ENCODE assay signal across 11 cellular contexts in the genomic region with DNA sequence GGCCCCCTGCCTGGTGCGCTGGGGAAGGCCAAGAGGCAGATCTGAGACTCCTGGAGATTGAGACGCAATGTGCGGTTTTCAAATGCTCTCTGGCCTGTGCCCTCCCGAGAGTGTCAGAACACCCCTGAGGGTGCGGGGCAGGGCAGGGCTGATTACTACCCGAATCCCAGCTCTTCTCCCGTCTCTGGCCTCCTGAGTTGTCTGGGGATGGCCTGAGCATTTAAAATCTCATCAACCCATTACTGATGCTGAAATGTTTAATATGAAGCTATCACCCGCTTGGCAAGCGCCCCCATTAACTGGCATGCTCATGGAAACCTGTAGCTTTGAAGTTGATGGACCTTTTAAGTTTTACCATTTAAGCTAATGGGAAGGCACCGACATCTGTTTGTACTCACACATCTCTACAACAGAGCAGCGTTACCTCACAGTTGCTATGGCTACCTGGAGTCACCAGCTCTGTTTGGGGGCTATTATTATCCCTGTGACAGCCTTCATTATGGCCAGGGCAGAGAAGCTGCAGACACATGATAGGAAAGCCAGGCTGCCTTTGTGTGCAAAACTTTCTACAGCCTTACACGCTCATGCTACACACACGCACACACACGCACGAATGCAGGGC. TPM values are rescaled to one million over a fixed set of nuclear protein-coding genes. Genes with fewer than 3 reads are reported as not detected.
A peak's percentile ranks its signal among the peaks of the same experiment; 100 is the strongest.
DNase-seq lines count a peak whose midpoint lies in the region; ATAC-seq and TF ChIP-seq lines count a peak whose summit lies in the region.
"Had no signal": no experiment of that assay in that cellular context is flagged by ENCODE, and none has a peak within 500 bp of the region (broad histone marks: within the 10 kb centered on the region; RNA-seq: fewer than 3 reads in every experiment).

No MANE protein-coding gene starts in this region.

- CTCF ChIA-PET in activated CD4-positive, alpha-beta memory T cell treated with anti-CD3 and anti-CD28 coated beads for 36 hours (lab: Charles Lee) = interaction anchor here (0.9 to 1.9 kb wide), 8 partner anchors 10 to 445 kb away, joined by 3 to 10 read pairs (median 4); a partner anchor contains a TSS

- TF ChIP-seq EP300 in esophagus muscularis mucosa (IDR thresholded peaks at IDR 0.05) = no peak

- no peaks in the 10 kb centered on the region for H4K20me1 ChIP-seq in osteoblast (ENCODE audit: insufficient read depth, low read length)

- H3K79me2 ChIP-seq in osteoblast (ENCODE audit: insufficient read depth, low read length) = no peaks in the 10 kb centered on the region

- intact Hi-C loops in esophagus muscularis mucosa (cut with DNase I) = loop anchor here (5.0 to 10.0 kb wide), 3 partner anchors 33 to 444 kb away; no protein-coding TSS in a partner anchor
- intact Hi-C loops in activated CD4-positive, alpha-beta memory T cell treated with anti-CD3 and anti-CD28 coated beads for 36 hours (cut with micrococcal nuclease) = loop anchor here (5.0 kb wide), 1 partner anchor 447 kb away; no protein-coding TSS in a partner anchor

- no peak overlapping the region for H3K4me2 ChIP-seq in osteoblast (ENCODE audit: insufficient read depth, low read length)

- no peak overlapping the region for H3K27ac Mint-ChIP-seq in activated CD4-positive, alpha-beta memory T cell treated with anti-CD3 and anti-CD28 coated beads for 36 hours
- H3K27ac Mint-ChIP-seq: activated T-helper 1 cell treated with anti-CD3 and anti-CD28 coated beads, Interleukin-12 subunit alpha, Interleukin-12 subunit beta, Interleukin-2, Interleukin-4 antibody, amounts not matched to agents 30 ng/mL and 10 ng/mL and 1 ng/mL, durations not matched to agents 14 hours and 24 hours and 36 hours had no signal

- no peaks in the 10 kb centered on the region for H3K36me3 Mint-ChIP-seq in activated CD4-positive, alpha-beta memory T cell treated with anti-CD3 and anti-CD28 coated beads for 36 hours

- TF ChIP-seq CTCF in esophagus muscularis mucosa (IDR thresholded peaks at IDR 0.05) (no peak), osteoblast (IDR thresholded peaks at IDR 0.05; ENCODE audit: extremely low read depth, low read depth, low read length) (no peak)

- H3K27ac ChIP-seq in esophagus muscularis mucosa (replicated peaks in 1 of 4) (peak overlapping the region; percentile 76 to 87 (median 80)), osteoblast (ENCODE audit: low read depth, low read length) (peak overlapping the region; percentile 26)

- TF ChIP-seq POLR2A in esophagus muscularis mucosa (IDR thresholded peaks at IDR 0.05; ENCODE audit: low read depth) = no peak

- H3K27me3 ChIP-seq in esophagus muscularis mucosa (no peaks in the 10 kb centered on the region), osteoblast (ENCODE audit: insufficient read depth, low read length) (no peaks in the 10 kb centered on the region)

- no peaks in the 10 kb centered on the region for H3K9me3 ChIP-seq in esophagus muscularis mucosa
- no peaks in the 10 kb centered on the region for H3K9me3 ChIP-seq in osteoblast (ENCODE audit: low read depth, low read length)

- H3K36me3 ChIP-seq in esophagus muscularis mucosa = no peaks in the 10 kb centered on the region
- no peaks in the 10 kb centered on the region for H3K36me3 ChIP-seq in osteoblast (ENCODE audit: insufficient read depth, low read length)

- DNase-seq in ELF-1 (ENCODE audit: low read depth, low spot score) (peak; percentile 19), NCI-H1694 (lab: John Stamatoyannopoulos, UW) (peak; percentile 70), esophagus muscularis mucosa (ENCODE audit: extremely low spot score) (no peak), osteoblast (ENCODE audit: insufficient read length, low spot score, missing footprints) (no peak), HuH-7 (ENCODE audit: low spot score) (no peak), iPS-NIHi7 (ENCODE audit: extremely low spot score) (no peak)
- no peak for DNase-seq in activated CD4-positive, alpha-beta memory T cell treated with anti-CD3 and anti-CD28 coated beads for 36 hours
- DNase-seq: DND-41 had no signal

- no peaks in the 10 kb centered on the region for H3K9me3 Mint-ChIP-seq in activated CD4-positive, alpha-beta memory T cell treated with anti-CD3 and anti-CD28 coated beads for 36 hours
- H3K9me3 Mint-ChIP-seq: activated T-helper 1 cell treated with anti-CD3 and anti-CD28 coated beads, Interleukin-12 subunit alpha, Interleukin-12 subunit beta, Interleukin-2, Interleukin-4 antibody, amounts not matched to agents 30 ng/mL and 10 ng/mL and 1 ng/mL, durations not matched to agents 14 hours and 24 hours and 36 hours had no signal

- POLR2A ChIA-PET in activated CD4-positive, alpha-beta memory T cell treated with anti-CD3 and anti-CD28 coated beads for 36 hours (lab: Charles Lee) = no interaction called here

- peaks cover 3% of the 10 kb centered on the region for H3K27me3 Mint-ChIP-seq in activated CD4-positive, alpha-beta memory T cell treated with anti-CD3 and anti-CD28 coated beads for 36 hours

- ATAC-seq in HG03520 (IDR thresholded peaks at IDR 0.05; ENCODE audit: unreplicated experiment) = no peak

- H3K4me1 ChIP-seq in esophagus muscularis mucosa = peaks cover 34 to 52% (median 38%) of the 10 kb centered on the region in 4 donors
- H3K4me1 ChIP-seq in osteoblast (ENCODE audit: insufficient read depth, low read length) = peaks cover 18% of the 10 kb centered on the region

- 50% methylated on average over 13 of the region's 15 CpGs for WGBS in esophagus muscularis mucosa

- H3K4me3 ChIP-seq in esophagus muscularis mucosa (no peak overlapping the region), osteoblast (ENCODE audit: insufficient read depth, low read length) (no peak overlapping the region)
- H3K4me3 ChIP-seq: lung had no signal

- H3K4me3 Mint-ChIP-seq in activated CD4-positive, alpha-beta memory T cell treated with anti-CD3 and anti-CD28 coated beads for 36 hours = no peak overlapping the region
- H3K4me3 Mint-ChIP-seq: activated T-helper 1 cell treated with anti-CD3 and anti-CD28 coated beads, Interleukin-12 subunit alpha, Interleukin-12 subunit beta, Interleukin-2, Interleukin-4 antibody, amounts not matched to agents 30 ng/mL and 10 ng/mL and 1 ng/mL, durations not matched to agents 14 hours and 24 hours and 36 hours had no signal

- peaks cover 12% of the 10 kb centered on the region for H3K4me1 Mint-ChIP-seq in activated CD4-positive, alpha-beta memory T cell treated with anti-CD3 and anti-CD28 coated beads for 36 hours (ENCODE audit: low read depth)

- H2AFZ ChIP-seq in osteoblast (ENCODE audit: low read length) = no peak overlapping the region

RNA-seq across cellular contexts. Expression of a gene that starts 3.6 kb away (rescaled TPM):
- total RNA-seq in esophagus muscularis mucosa = 1 to 10 TPM in 1 of 4 donors, under 1 TPM in 1, not detected in 2; 0.63 to 3.0 TPM
- 0.36 TPM in 1 of 2 replicates, not detected in the other for total RNA-seq in osteoblast
- total RNA-seq in activated CD4-positive, alpha-beta memory T cell treated with anti-CD3 and anti-CD28 coated beads for 36 hours = not detected

RNA-seq across cellular contexts. Expression of a gene that starts 27.5 kb away (rescaled TPM):
- total RNA-seq in esophagus muscularis mucosa (10 to 100 TPM; 10.1 to 21.0 (median 12.1) TPM), osteoblast (40.7 and 51.8 TPM in 2 replicates)
- 10 to 100 TPM; 26.7 to 27.7 TPM for total RNA-seq in activated CD4-positive, alpha-beta memory T cell treated with anti-CD3 and anti-CD28 coated beads for 36 hours

Comparison
In these comparisons a context has a peak if more than half of its experiments do, and no peak if none do; other contexts are left out.
1. DNase-seq: peak in ELF-1 (single experiment) and NCI-H1694 (single experiment); none in esophagus muscularis mucosa (single experiment), osteoblast (single experiment), activated CD4-positive, alpha-beta memory T cell treated with anti-CD3 and anti-CD28 coated beads for 36 hours (single experiment), HuH-7 (single experiment) and iPS-NIHi7 (single experiment).